In the genomic region with DNA sequence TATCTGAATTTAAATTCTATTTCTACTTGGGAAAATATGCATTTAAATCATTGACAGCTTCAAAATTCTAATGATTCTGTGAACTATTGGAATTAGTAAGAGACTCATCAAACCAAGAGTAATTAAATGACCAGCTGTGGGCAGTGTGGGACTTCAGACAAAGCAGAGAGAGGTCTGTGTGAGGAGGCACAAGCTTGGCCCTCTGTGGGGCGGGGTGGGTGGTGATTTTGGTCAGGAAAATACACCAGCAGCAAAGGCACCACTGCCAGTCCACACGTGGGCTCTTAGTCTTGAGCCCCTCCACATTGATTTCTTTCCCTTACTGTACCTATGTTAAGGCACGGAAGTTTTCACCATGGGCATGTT, we compare ENCODE assay signal across 11 cellular contexts. TPM values are rescaled to one million over a fixed set of nuclear protein-coding genes. Genes with fewer than 3 reads are reported as not detected.
DNase-seq lines count a peak whose midpoint lies in the region; ATAC-seq, FAIRE-seq and TF ChIP-seq lines count a peak whose summit lies in the region.
"Had no signal": no experiment of that assay in that cellular context is flagged by ENCODE, and none has a peak within 500 bp of the region (broad histone marks: within the 10 kb centered on the region; RNA-seq: fewer than 3 reads in every experiment).

No MANE protein-coding gene starts in this region.

- TF ChIP-seq EP300 in GM12878 (IDR thresholded peaks at IDR 0.05; ENCODE audit: borderline replicate concordance in 1 of 2, control insufficient read depth in 1 of 2, low read depth in 2 of 2, low read length in 2 of 2): no peak

- TF ChIP-seq CTCF in A673 (conservative IDR thresholded peaks at IDR 0.05; ENCODE audit: low read depth, low read length): no peak
- TF ChIP-seq CTCF in GM12878 (IDR thresholded peaks at IDR 0.05 in 2 of 3, conservative IDR thresholded peaks at IDR 0.05 in 1 of 3; ENCODE audit: control insufficient read depth in 2 of 3, extremely low read depth in 1 of 3, insufficient read depth in 1 of 3, low read depth in 3 of 3, low read length in 3 of 3): no peak; a peak in 1 of 6 replicates
- no peak for TF ChIP-seq CTCF in liver (IDR thresholded peaks at IDR 0.05; ENCODE audit: low read depth, low read length, missing input control)

- no peak for TF ChIP-seq POLR2A in GM12878 (IDR thresholded peaks at IDR 0.05; ENCODE audit: low read depth, low read length)

- H3K36me3 ChIP-seq in A673 (ENCODE audit: insufficient read depth, low read length, poor library complexity, severe bottlenecking) (no peaks in the 10 kb centered on the region), HUES6 (ENCODE audit: control insufficient read depth, insufficient read depth, low read length) (no peaks in the 10 kb centered on the region), GM12878 (ENCODE audit: control insufficient read depth in 2 of 2, insufficient read depth in 2 of 2, low read length in 1 of 2) (no peaks in the 10 kb centered on the region), liver (ENCODE audit: control insufficient read depth in 4 of 4, insufficient read depth in 3 of 4, low read depth in 1 of 4, low read length in 3 of 4) (no peaks in the 10 kb centered on the region)

- H3K4me3 Mint-ChIP-seq in activated T-helper 1 cell treated with anti-CD3 and anti-CD28 coated beads, Interleukin-12 subunit alpha, Interleukin-12 subunit beta, Interleukin-2, Interleukin-4 antibody, amounts not matched to agents 30 ng/mL and 10 ng/mL and 1 ng/mL, durations not matched to agents 14 hours and 24 hours and 36 hours: no peak overlapping the region
- H3K4me3 Mint-ChIP-seq: stimulated activated effector memory CD8-positive, alpha-beta T cell treated with anti-CD3 and anti-CD28 coated beads, Interleukin-12 subunit alpha, Interleukin-12 subunit beta, amount 100 ng/mL, for 72 hours had no signal

- DNase-seq in A673 (ENCODE audit: low spot score) (peak; percentile 15), GM12878 (ENCODE audit: low read depth, low spot score) (no peak), OCI-M2 (lab: John Stamatoyannopoulos, UW; ENCODE audit: unreplicated experiment) (no peak)
- DNase-seq in activated naive CD4-positive, alpha-beta T cell treated with anti-CD3 and anti-CD28 coated beads, Interleukin-2, amount 50 U/mL, for 72 hours (ENCODE audit: low spot score in 2 of 2): no peak
- DNase-seq in activated T-helper 1 cell treated with anti-CD3 and anti-CD28 coated beads, Interleukin-12 subunit alpha, Interleukin-12 subunit beta, Interleukin-2, Interleukin-4 antibody, amounts not matched to agents 30 ng/mL and 10 ng/mL and 1 ng/mL, durations not matched to agents 14 hours and 24 hours and 36 hours (ENCODE audit: low spot score): no peak
- DNase-seq: NCI-H1436 treated with DMSO at 0.1 percent for 48 hours had no signal

- 3% methylated on average over 3 of the region's 3 CpGs for WGBS in GM12878 (ENCODE audit: insufficient coverage, insufficient replicate concordance, low lambda C conversion rate, missing lambda C conversion rate)
- WGBS in liver: 91% methylated on average over 3 of the region's 3 CpGs

- BruUV-seq in A673 (replicated peaks; lab: Mats Ljungman, UMichigan): no TSS peak
- no TSS peak for BruUV-seq in GM12878 (replicated peaks; lab: Mats Ljungman, UMichigan)

- in situ Hi-C loops in GM12878 (cut with MboI): loop anchor here (5.0 to 10.0 kb wide), 2 partner anchors 559 to 727 kb away; no protein-coding TSS in a partner anchor

- SMC1A ChIA-PET in GM12878 (lab: Charles Lee; ENCODE audit: uncharacterized antibody, unreplicated experiment): interaction anchor here (1.0 kb wide), 1 partner anchor 283 kb away, joined by 3 read pairs; no protein-coding TSS in a partner anchor

- peak; percentile 71 for ATAC-seq in GM12878
- ATAC-seq in activated naive CD4-positive, alpha-beta T cell treated with anti-CD3 and anti-CD28 coated beads, Interleukin-2, amount 50 U/mL, for 72 hours: no peak
- ATAC-seq in GM18517 (IDR thresholded peaks at IDR 0.05; ENCODE audit: unreplicated experiment): no peak
- ATAC-seq: stimulated activated effector memory CD8-positive, alpha-beta T cell treated with anti-CD3 and anti-CD28 coated beads, Interleukin-12 subunit alpha, Interleukin-12 subunit beta, amount 100 ng/mL, for 72 hours had no signal

- H3K36me3 Mint-ChIP-seq in activated naive CD4-positive, alpha-beta T cell treated with anti-CD3 and anti-CD28 coated beads, Interleukin-2, amount 50 U/mL, for 72 hours: no peaks in the 10 kb centered on the region
- no peaks in the 10 kb centered on the region for H3K36me3 Mint-ChIP-seq in activated T-helper 1 cell treated with anti-CD3 and anti-CD28 coated beads, Interleukin-12 subunit alpha, Interleukin-12 subunit beta, Interleukin-2, Interleukin-4 antibody, amounts not matched to agents 30 ng/mL and 10 ng/mL and 1 ng/mL, durations not matched to agents 14 hours and 24 hours and 36 hours (ENCODE audit: low read depth)
- H3K36me3 Mint-ChIP-seq: stimulated activated effector memory CD8-positive, alpha-beta T cell treated with anti-CD3 and anti-CD28 coated beads, Interleukin-12 subunit alpha, Interleukin-12 subunit beta, amount 100 ng/mL, for 72 hours had no signal

- H3K4me1 ChIP-seq in A673 (ENCODE audit: insufficient read depth, low read length, poor library complexity, severe bottlenecking): peaks cover 35% of the 10 kb centered on the region
- peaks cover 72% of the 10 kb centered on the region for H3K4me1 ChIP-seq in HUES6 (ENCODE audit: control insufficient read depth, insufficient read depth, low read length)
- H3K4me1 ChIP-seq in GM12878 (ENCODE audit: control insufficient read depth, insufficient read depth, low read length): peaks cover 7% of the 10 kb centered on the region; the same call in 1 of the 2 replicates
- H3K4me1 ChIP-seq in liver (ENCODE audit: control insufficient read depth in 4 of 4, insufficient read depth in 4 of 4, low read length in 3 of 4): peaks cover 2 to 27% (median 20%) of the 10 kb centered on the region in 4 donors

- POLR2A ChIA-PET in A673 (lab: Charles Lee; ENCODE audit: low non-redundant PET) (no interaction called here), GM12878 (lab: Charles Lee) (no interaction called here)

- intact Hi-C loops in A673 (cut with micrococcal nuclease; ENCODE audit: unreplicated experiment) (no loop called here), GM12878 (cut with micrococcal nuclease; ENCODE audit: unreplicated experiment) (no loop called here)
- intact Hi-C loops in activated T-helper 1 cell treated with anti-CD3 and anti-CD28 coated beads, Interleukin-12 subunit alpha, Interleukin-12 subunit beta, Interleukin-2, Interleukin-4 antibody, amounts not matched to agents 30 ng/mL and 10 ng/mL and 1 ng/mL, durations not matched to agents 14 hours and 24 hours and 36 hours (cut with micrococcal nuclease): no loop called here

- no peaks in the 10 kb centered on the region for H3K27me3 ChIP-seq in A673 (replicated peaks; ENCODE audit: insufficient read depth, low read depth, low read length, poor library complexity)
- H3K27me3 ChIP-seq in HUES6 (ENCODE audit: control insufficient read depth, insufficient read depth, low read length): no peaks in the 10 kb centered on the region
- H3K27me3 ChIP-seq in GM12878 (replicated peaks in 1 of 2; ENCODE audit: control insufficient read depth in 2 of 2, insufficient read depth in 2 of 2, low read length in 1 of 2): no peaks in the 10 kb centered on the region; a peak in 2 of 4 replicates
- H3K27me3 ChIP-seq in liver (ENCODE audit: control insufficient read depth in 4 of 4, insufficient read depth in 4 of 4, low read length in 3 of 4): no peaks in the 10 kb centered on the region

- no peak for FAIRE-seq in GM12878 (lab: Jason Lieb, UNC)
- FAIRE-seq: GM19239 had no signal

- H3K9me3 ChIP-seq in A673 (ENCODE audit: low read depth, low read length, poor library complexity, severe bottlenecking): no peaks in the 10 kb centered on the region
- H3K9me3 ChIP-seq in HUES6 (ENCODE audit: control insufficient read depth, insufficient read depth, low read depth, low read length): no peaks in the 10 kb centered on the region
- no peaks in the 10 kb centered on the region for H3K9me3 ChIP-seq in GM12878 (replicated peaks; ENCODE audit: control insufficient read depth, insufficient read depth, low read length)
- no peaks in the 10 kb centered on the region for H3K9me3 ChIP-seq in liver (ENCODE audit: control insufficient read depth in 4 of 4, low read length in 3 of 4)

- H4K20me1 ChIP-seq in GM12878 (ENCODE audit: control insufficient read depth, insufficient read depth): no peaks in the 10 kb centered on the region

- peaks cover 11% of the 10 kb centered on the region for H3K4me1 Mint-ChIP-seq in activated T-helper 1 cell treated with anti-CD3 and anti-CD28 coated beads, Interleukin-12 subunit alpha, Interleukin-12 subunit beta, Interleukin-2, Interleukin-4 antibody, amounts not matched to agents 30 ng/mL and 10 ng/mL and 1 ng/mL, durations not matched to agents 14 hours and 24 hours and 36 hours (ENCODE audit: low read depth)

- CTCF ChIA-PET in A673 (lab: Charles Lee) (no interaction called here), GM12878 (lab: Yijun Ruan, JAX) (interaction anchor here (0.6 kb wide), 1 partner anchor 286 kb away, joined by 3 read pairs; no protein-coding TSS in a partner anchor)

- H3K4me3 ChIP-seq in A673 (ENCODE audit: low read depth, low read length, poor library complexity, severe bottlenecking) (no peak overlapping the region), HUES6 (ENCODE audit: low read depth, low read length) (0 out of 2 replicates have a peak overlapping the region, but pooled peaks have one; percentile 24), GM12878 (no peak overlapping the region), liver (ENCODE audit: low read depth in 1 of 3, low read length in 3 of 3) (no peak overlapping the region)

- peaks cover 21% of the 10 kb centered on the region for H3K27me3 Mint-ChIP-seq in activated T-helper 1 cell treated with anti-CD3 and anti-CD28 coated beads, Interleukin-12 subunit alpha, Interleukin-12 subunit beta, Interleukin-2, Interleukin-4 antibody, amounts not matched to agents 30 ng/mL and 10 ng/mL and 1 ng/mL, durations not matched to agents 14 hours and 24 hours and 36 hours (ENCODE audit: insufficient read depth)

- H3K4me2 ChIP-seq in GM12878 (ENCODE audit: control insufficient read depth, insufficient read depth): no peak overlapping the region

- RAD21 ChIA-PET in GM12878 (lab: Charles Lee; ENCODE audit: unreplicated experiment): no interaction called here

- no peak overlapping the region for H3K27ac ChIP-seq in A673 (ENCODE audit: low read depth, low read length, poor library complexity, severe bottlenecking)
- H3K27ac ChIP-seq in HUES6 (ENCODE audit: low read depth, low read length): peak overlapping the region; percentile 83; the same call in 1 of the 2 replicates
- no peak overlapping the region for H3K27ac ChIP-seq in GM12878 (ENCODE audit: control insufficient read depth, insufficient read depth)
- no peak overlapping the region for H3K27ac ChIP-seq in liver (ENCODE audit: low read depth in 1 of 2, low read length in 2 of 2)

- H3K9ac ChIP-seq in HUES6 (ENCODE audit: low read length) (peak overlapping the region; percentile 53), GM12878 (ENCODE audit: control insufficient read depth, insufficient read depth, low read length) (no peak overlapping the region), liver (ENCODE audit: low read depth in 1 of 2, low read length in 2 of 2) (no peak overlapping the region)

- no peaks in the 10 kb centered on the region for H3K9me3 Mint-ChIP-seq in activated naive CD4-positive, alpha-beta T cell treated with anti-CD3 and anti-CD28 coated beads, Interleukin-2, amount 50 U/mL, for 72 hours
- no peaks in the 10 kb centered on the region for H3K9me3 Mint-ChIP-seq in activated T-helper 1 cell treated with anti-CD3 and anti-CD28 coated beads, Interleukin-12 subunit alpha, Interleukin-12 subunit beta, Interleukin-2, Interleukin-4 antibody, amounts not matched to agents 30 ng/mL and 10 ng/mL and 1 ng/mL, durations not matched to agents 14 hours and 24 hours and 36 hours
- H3K9me3 Mint-ChIP-seq: stimulated activated effector memory CD8-positive, alpha-beta T cell treated with anti-CD3 and anti-CD28 coated beads, Interleukin-12 subunit alpha, Interleukin-12 subunit beta, amount 100 ng/mL, for 72 hours had no signal

- no peak overlapping the region for H2AFZ ChIP-seq in GM12878 (ENCODE audit: control insufficient read depth, low read depth, low read length)

- no peaks in the 10 kb centered on the region for H3K79me2 ChIP-seq in GM12878 (ENCODE audit: control insufficient read depth, insufficient read depth, low read length)

- no peak overlapping the region for H3K27ac Mint-ChIP-seq in activated naive CD4-positive, alpha-beta T cell treated with anti-CD3 and anti-CD28 coated beads, Interleukin-2, amount 50 U/mL, for 72 hours
- no peak overlapping the region for H3K27ac Mint-ChIP-seq in activated T-helper 1 cell treated with anti-CD3 and anti-CD28 coated beads, Interleukin-12 subunit alpha, Interleukin-12 subunit beta, Interleukin-2, Interleukin-4 antibody, amounts not matched to agents 30 ng/mL and 10 ng/mL and 1 ng/mL, durations not matched to agents 14 hours and 24 hours and 36 hours
- H3K27ac Mint-ChIP-seq: stimulated activated effector memory CD8-positive, alpha-beta T cell treated with anti-CD3 and anti-CD28 coated beads, Interleukin-12 subunit alpha, Interleukin-12 subunit beta, amount 100 ng/mL, for 72 hours had no signal

- TF ChIP-seq RAD21 in GM12878 (IDR thresholded peaks at IDR 0.05; ENCODE audit: insufficient read depth, low read depth, low read length) (0 out of 2 replicates have a peak, but pooled peaks have one; percentile 18), liver (IDR thresholded peaks at IDR 0.05) (peak; percentile 10 to 21)

RNA-seq across cellular contexts. Expression of a gene that starts 39.2 kb away (rescaled TPM):
- total RNA-seq in A673 (2021): 46.5 and 51.6 TPM in 2 replicates
- total RNA-seq in GM12878 (2013; cell fraction: nucleolus; rRNA removed): 2.4 and 3.1 TPM in 2 replicates
- total RNA-seq in GM12878 (2014; rRNA removed): 13.6 and 20.8 TPM in 2 replicates
- 10.1 and 10.4 TPM in 2 replicates for total RNA-seq in GM12878 (2014; rRNA removed; fragmentation: Illumina TruSeq; extraction: Trizol)
- total RNA-seq in GM12878 (2021): 35.8 and 40.9 TPM in 2 replicates
- polyA plus RNA-seq in GM12878 (2011; ENCODE audit: low read depth): 9.1 TPM
- 10.2 and 16.8 TPM in 2 replicates for polyA plus RNA-seq in GM12878 (2011; rRNA removed)
- 6.1 and 6.3 TPM in 2 replicates for polyA plus RNA-seq in GM12878 (2011; cell fraction: cytosol; rRNA removed)
- 3.1 and 3.2 TPM in 2 replicates for polyA plus RNA-seq in GM12878 (2011; cell fraction: nucleus; rRNA removed)
- 14.8 and 19.9 TPM in 2 replicates for polyA plus RNA-seq in GM12878 (2012)
- polyA plus RNA-seq in GM12878 (2014; fragmentation: Illumina TruSeq; extraction: Trizol): 12.3 and 14.5 TPM in 2 replicates
- 1 to 10 TPM; 4.0 to 8.5 TPM for polyA plus RNA-seq in GM12878 (2014; fragmentation: Nextera tagmentation; extraction: Ambion mirVana)
- 31.4 and 32.2 TPM in 2 replicates for polyA plus RNA-seq in GM12878 (2014; rRNA removed)
- polyA plus RNA-seq in GM12878 (2016; fragmentation: Nextera tagmentation; extraction: Ambion mirVana): 10 to 100 TPM; 25.1 to 28.8 TPM
- polyA minus RNA-seq in GM12878 (2011; rRNA and poly(A)+ RNA removed): 1.7 and 3.4 TPM in 2 replicates
- polyA minus RNA-seq in GM12878 (2011; cell fraction: cytosol; rRNA and poly(A)+ RNA removed): 1.1 and 3.4 TPM in 2 replicates
- 1.3 and 3.2 TPM in 2 replicates for polyA minus RNA-seq in GM12878 (2011; cell fraction: nucleus; rRNA and poly(A)+ RNA removed)
- 10 to 100 TPM; 16.5 to 26.4 TPM for total RNA-seq in liver
- polyA plus RNA-seq in liver: 10 to 100 TPM; 32.6 to 51.9 TPM
- 10 to 100 TPM; 31.0 to 32.2 TPM for total RNA-seq in activated naive CD4-positive, alpha-beta T cell treated with anti-CD3 and anti-CD28 coated beads, Interleukin-2, amount 50 U/mL, for 72 hours
- total RNA-seq in activated T-helper 1 cell treated with anti-CD3 and anti-CD28 coated beads, Interleukin-12 subunit alpha, Interleukin-12 subunit beta, Interleukin-2, Interleukin-4 antibody, amounts not matched to agents 30 ng/mL and 10 ng/mL and 1 ng/mL, durations not matched to agents 14 hours and 24 hours and 36 hours: 29.0 and 29.3 TPM in 2 replicates
